ENCODE assay signal across 12 cellular contexts in the genomic region with DNA sequence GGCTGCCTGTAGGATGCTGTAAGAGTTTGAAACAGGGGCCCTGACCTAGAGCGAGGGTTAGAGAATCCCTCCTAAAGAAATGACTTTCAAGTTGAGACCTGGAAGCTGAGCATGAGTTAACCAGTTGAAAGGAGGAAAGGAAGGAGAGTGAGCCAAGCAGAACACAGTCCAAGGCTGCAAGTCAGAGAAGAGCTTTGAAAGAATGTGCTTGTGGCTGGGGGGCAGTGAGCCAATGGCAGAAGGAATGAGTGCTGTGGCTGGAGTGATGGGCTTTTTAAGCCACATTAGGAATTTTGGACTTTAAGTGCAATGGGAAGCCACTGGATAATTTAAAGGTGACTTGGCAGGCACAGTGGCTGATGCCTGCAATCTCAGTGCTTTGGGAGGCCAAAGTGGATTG. TPM values are rescaled to one million over a fixed set of nuclear protein-coding genes. Genes with fewer than 3 reads are reported as not detected.
DNase-seq lines count a peak whose midpoint lies in the region; ATAC-seq, FAIRE-seq and TF ChIP-seq lines count a peak whose summit lies in the region.
"Had no signal": no experiment of that assay in that cellular context is flagged by ENCODE, and none has a peak within 500 bp of the region (broad histone marks: within the 10 kb centered on the region; RNA-seq: fewer than 3 reads in every experiment).

No MANE protein-coding gene starts in this region.

- H3K9me3 Mint-ChIP-seq in Caco-2 (ENCODE audit: unreplicated experiment) = no peaks in the 10 kb centered on the region

- H3K9ac ChIP-seq in endothelial cell of umbilical vein (replicated peaks; ENCODE audit: extremely low read depth, insufficient read depth, low read length) = no peak overlapping the region
- no peak overlapping the region for H3K9ac ChIP-seq in rectal smooth muscle tissue (ENCODE audit: low read length)

- H3K27ac Mint-ChIP-seq in Caco-2 (ENCODE audit: unreplicated experiment) = peak overlapping the region; percentile 20

- no peaks in the 10 kb centered on the region; the same call in 1 of the 2 replicates for H3K4me1 ChIP-seq in Caco-2
- peaks cover 10% of the 10 kb centered on the region for H3K4me1 ChIP-seq in endothelial cell of umbilical vein (ENCODE audit: control insufficient read depth, extremely low read depth, insufficient read depth, low read length)
- H3K4me1 ChIP-seq in rectal smooth muscle tissue (ENCODE audit: control insufficient read depth, insufficient read depth, low read length) = peaks cover 10% of the 10 kb centered on the region

- no peaks in the 10 kb centered on the region for H3K9me1 ChIP-seq in endothelial cell of umbilical vein (replicated peaks; ENCODE audit: control insufficient read depth, extremely low read depth, insufficient read depth, low read length)

- H3K4me3 ChIP-seq in Caco-2 (ENCODE audit: low read depth, low read length) (no peak overlapping the region), endothelial cell of umbilical vein (replicated peaks in 1 of 3; ENCODE audit: insufficient read depth in 1 of 3, low read depth in 1 of 3, low read length in 3 of 3) (no peak overlapping the region), rectal smooth muscle tissue (ENCODE audit: low read length) (peak overlapping the region; percentile 13)

- H3K36me3 ChIP-seq in Caco-2 (ENCODE audit: control insufficient read depth, insufficient read depth, low read length) = no peaks in the 10 kb centered on the region
- H3K36me3 ChIP-seq in endothelial cell of umbilical vein (ENCODE audit: control insufficient read depth in 2 of 2, extremely low read depth in 1 of 2, insufficient read depth in 2 of 2, low read length in 2 of 2) = peaks cover 0 to 3% of the 10 kb centered on the region in 2 experiments
- no peaks in the 10 kb centered on the region for H3K36me3 ChIP-seq in rectal smooth muscle tissue (ENCODE audit: control insufficient read depth, insufficient read depth, low read length)

- no peak overlapping the region for H3K4me2 ChIP-seq in endothelial cell of umbilical vein (ENCODE audit: insufficient read depth, low read length)

- H3K27ac ChIP-seq in endothelial cell of umbilical vein (ENCODE audit: insufficient read depth, low read depth, low read length) = no peak overlapping the region
- H3K27ac ChIP-seq in rectal smooth muscle tissue (ENCODE audit: low read depth, low read length) = peak overlapping the region; percentile 10
- H3K27ac ChIP-seq: RWPE1 had no signal

- ATAC-seq in sciatic nerve = no peak

- no peaks in the 10 kb centered on the region for H4K20me1 ChIP-seq in endothelial cell of umbilical vein (replicated peaks; ENCODE audit: control insufficient read depth, extremely low read depth, insufficient read depth, low read length)

- no peak for TF ChIP-seq CTCF in Caco-2 (IDR thresholded peaks at IDR 0.05; ENCODE audit: insufficient read depth in 1 of 2, low read depth in 1 of 2, low read length in 1 of 2, severe bottlenecking in 1 of 2, unreplicated experiment in 1 of 2)
- TF ChIP-seq CTCF in endothelial cell of umbilical vein (IDR thresholded peaks at IDR 0.05; ENCODE audit: extremely low read depth in 1 of 2, insufficient read depth in 1 of 2, low read depth in 1 of 2, low read length in 2 of 2) = no peak

- H3K4me1 Mint-ChIP-seq in Caco-2 (ENCODE audit: low read depth, unreplicated experiment) = peaks cover 25% of the 10 kb centered on the region

- peaks cover 12% of the 10 kb centered on the region for H3K79me2 ChIP-seq in endothelial cell of umbilical vein (ENCODE audit: control insufficient read depth, insufficient read depth, low read length)

- no peak overlapping the region for H3K4me3 Mint-ChIP-seq in Caco-2 (ENCODE audit: unreplicated experiment)

- no peaks in the 10 kb centered on the region for H3K36me3 Mint-ChIP-seq in Caco-2 (ENCODE audit: insufficient read depth, unreplicated experiment)

- TF ChIP-seq POLR2A in endothelial cell of umbilical vein (IDR thresholded peaks at IDR 0.05; ENCODE audit: low read depth, low read length) (no peak), H54 (IDR thresholded peaks at IDR 0.05; ENCODE audit: low read depth, low read length) (no peak)

- no TSS peak for BruUV-seq in Caco-2 (replicated peaks; lab: Mats Ljungman, UMichigan)
- BruUV-seq in endothelial cell of umbilical vein (replicated peaks; lab: Mats Ljungman, UMichigan) = no TSS peak

- no peak for DNase-seq in Caco-2
- peak; percentile 41 for DNase-seq in OCI-M1 (lab: John Stamatoyannopoulos, UW)
- peak; percentile 14 for DNase-seq in endothelial cell of umbilical vein (ENCODE audit: low read depth, low spot score)
- DNase-seq in sciatic nerve (ENCODE audit: low spot score) = no peak
- no peak for DNase-seq in NCI-H1436 (lab: John Stamatoyannopoulos, UW)
- no peak for DNase-seq in iPS-NIHi11 (ENCODE audit: low spot score)
- DNase-seq in H54 (ENCODE audit: insufficient read length, low spot score) = no peak
- DNase-seq: effector CD8-positive, alpha-beta T cell; left ventricle myocardium superior; stimulated activated CD4-positive, alpha-beta T cell treated with anti-CD3 and anti-CD28 coated beads, Interleukin-4, amount 100 ng/mL, for 1 hour had no signal

- CTCF ChIA-PET in Caco-2 (lab: Charles Lee) (interaction anchor here (0.6 kb wide), 1 partner anchor 10 kb away, joined by 3 read pairs; no protein-coding TSS in a partner anchor), endothelial cell of umbilical vein (lab: Charles Lee) (interaction anchor here (1.9 to 4.5 kb wide), 4 partner anchors 11 to 359 kb away, joined by 8 to 159 read pairs (median 44); no protein-coding TSS in a partner anchor)

- POLR2A ChIA-PET in Caco-2 (lab: Charles Lee) (interaction anchor here (1.2 kb wide), 1 partner anchor 19 kb away, joined by 3 read pairs; no protein-coding TSS in a partner anchor), endothelial cell of umbilical vein (lab: Charles Lee) (no interaction called here)

- H2AFZ ChIP-seq in endothelial cell of umbilical vein (ENCODE audit: low read depth, low read length) = no peak overlapping the region

- FAIRE-seq in endothelial cell of umbilical vein (lab: Jason Lieb, UNC) = no peak
- FAIRE-seq in H54 (lab: Jason Lieb, UNC) = no peak

- no peaks in the 10 kb centered on the region for H3K9me3 ChIP-seq in Caco-2
- H3K9me3 ChIP-seq in endothelial cell of umbilical vein (replicated peaks; ENCODE audit: control insufficient read depth, insufficient read depth, low read length) = no peaks in the 10 kb centered on the region

- dilution Hi-C loops in endothelial cell of umbilical vein (cut with MboI; ENCODE audit: extremely low pct_ligation_motif_present, low sequenced_read_pairs) = no loop called here

- intact Hi-C loops in Caco-2 (cut with micrococcal nuclease; ENCODE audit: unreplicated experiment) = no loop called here
- intact Hi-C loops in endothelial cell of umbilical vein (cut with micrococcal nuclease) = no loop called here
- intact Hi-C loops in sciatic nerve (cut with DNase I) = no loop called here

- H3K27me3 ChIP-seq in Caco-2 (replicated peaks; ENCODE audit: control insufficient read depth, insufficient read depth, low read length) = no peaks in the 10 kb centered on the region
- H3K27me3 ChIP-seq in endothelial cell of umbilical vein (ENCODE audit: control insufficient read depth in 2 of 2, insufficient read depth in 2 of 2, low read length in 2 of 2) = no peaks in the 10 kb centered on the region
- H3K27me3 ChIP-seq in rectal smooth muscle tissue (ENCODE audit: control insufficient read depth, insufficient read depth, low read length) = no peaks in the 10 kb centered on the region

- no peaks in the 10 kb centered on the region for H3K27me3 Mint-ChIP-seq in Caco-2 (ENCODE audit: insufficient read depth, unreplicated experiment)

TF ChIP-seq in endothelial cell of umbilical vein, 7 proteins besides CTCF, POLR2A, EP300 and RAD21 (continues in another document):
- TF ChIP-seq, protein P1, sequence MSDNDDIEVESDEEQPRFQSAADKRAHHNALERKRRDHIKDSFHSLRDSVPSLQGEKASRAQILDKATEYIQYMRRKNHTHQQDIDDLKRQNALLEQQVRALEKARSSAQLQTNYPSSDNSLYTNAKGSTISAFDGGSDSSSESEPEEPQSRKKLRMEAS (IDR thresholded peaks at IDR 0.05; ENCODE audit: insufficient read depth, insufficient read length) = no peak
- no peak for TF ChIP-seq MYC (IDR thresholded peaks at IDR 0.05; ENCODE audit: low read depth, low read length)
- TF ChIP-seq EZH2 (IDR thresholded peaks at IDR 0.05; ENCODE audit: borderline replicate concordance, low read depth, low read length, severe bottlenecking) = no peak

RNA-seq across cellular contexts. Expression of a gene that starts 18.1 kb away (rescaled TPM):
- total RNA-seq in Caco-2 (2022) (107 and 115 TPM in 2 replicates), endothelial cell of umbilical vein (32.0 and 40.8 TPM in 2 replicates), sciatic nerve (110 TPM)
- 10.4 and 12.7 TPM in 2 replicates for polyA plus RNA-seq in endothelial cell of umbilical vein
- 10.3 and 13.1 TPM in 2 replicates for polyA plus RNA-seq in endothelial cell of umbilical vein (2011; cell fraction: cytosol; rRNA removed)
- 16.6 and 24.8 TPM in 2 replicates for polyA plus RNA-seq in endothelial cell of umbilical vein (2011; cell fraction: nucleus; rRNA removed)
- polyA plus RNA-seq in endothelial cell of umbilical vein (2012) = 13.5 and 14.5 TPM in 2 replicates
- 11.5 and 16.7 TPM in 2 replicates for polyA minus RNA-seq in endothelial cell of umbilical vein
- polyA minus RNA-seq in endothelial cell of umbilical vein (2011; cell fraction: cytosol; rRNA and poly(A)+ RNA removed) = 26.1 TPM
- 29.4 and 36.6 TPM in 2 replicates for polyA minus RNA-seq in endothelial cell of umbilical vein (2011; cell fraction: nucleus; rRNA and poly(A)+ RNA removed)

RNA-seq across cellular contexts. Expression of a gene that starts 39.3 kb away (rescaled TPM):
- total RNA-seq in Caco-2 (2022) (8.4 and 9.8 TPM in 2 replicates), endothelial cell of umbilical vein (0.37 and 0.40 TPM in 2 replicates), sciatic nerve (0.62 TPM)
- 0.35 and 0.70 TPM in 2 replicates for polyA plus RNA-seq in endothelial cell of umbilical vein
- 0.30 and 0.61 TPM in 2 replicates for polyA plus RNA-seq in endothelial cell of umbilical vein (2011; cell fraction: cytosol; rRNA removed)
- polyA plus RNA-seq in endothelial cell of umbilical vein (2011; cell fraction: nucleus; rRNA removed) = 1.3 and 1.7 TPM in 2 replicates
- polyA plus RNA-seq in endothelial cell of umbilical vein (2012) = 0.37 and 0.40 TPM in 2 replicates
- polyA minus RNA-seq in endothelial cell of umbilical vein = 0.93 and 3.3 TPM in 2 replicates
- not detected for polyA minus RNA-seq in endothelial cell of umbilical vein (2011; cell fraction: cytosol; rRNA and poly(A)+ RNA removed)
- polyA minus RNA-seq in endothelial cell of umbilical vein (2011; cell fraction: nucleus; rRNA and poly(A)+ RNA removed) = 0.58 TPM in 1 of 2 replicates, not detected in the other
- total RNA-seq: left ventricle myocardium superior had no signal

RNA-seq across cellular contexts. Expression of a gene that starts 50.2 kb away (rescaled TPM):
- total RNA-seq in Caco-2 (2022) (4.1 and 4.7 TPM in 2 replicates), endothelial cell of umbilical vein (5.3 and 6.0 TPM in 2 replicates), sciatic nerve (41.1 TPM)
- polyA plus RNA-seq in endothelial cell of umbilical vein = 3.3 and 3.7 TPM in 2 replicates
- polyA plus RNA-seq in endothelial cell of umbilical vein (2011; cell fraction: cytosol; rRNA removed) = 3.6 and 4.2 TPM in 2 replicates
- polyA plus RNA-seq in endothelial cell of umbilical vein (2011; cell fraction: nucleus; rRNA removed) = 8.6 and 9.6 TPM in 2 replicates
- polyA plus RNA-seq in endothelial cell of umbilical vein (2012) = 4.7 and 6.3 TPM in 2 replicates
- polyA minus RNA-seq in endothelial cell of umbilical vein = 5.0 and 5.7 TPM in 2 replicates
- polyA minus RNA-seq in endothelial cell of umbilical vein (2011; cell fraction: cytosol; rRNA and poly(A)+ RNA removed) = 0.72 TPM
- polyA minus RNA-seq in endothelial cell of umbilical vein (2011; cell fraction: nucleus; rRNA and poly(A)+ RNA removed) = 14.3 and 15.0 TPM in 2 replicates

Comparison
In these comparisons a context has a peak if more than half of its experiments do, and no peak if none do; other contexts are left out.
1. DNase-seq: peak in OCI-M1 (single experiment) and endothelial cell of umbilical vein (single experiment); none in Caco-2 (0 of 2), sciatic nerve (single experiment), NCI-H1436 (single experiment), iPS-NIHi11 (single experiment) and H54 (single experiment).